Comparison of ENCODE assay signal across 1 cellular context in genomic region chr1:109239047-109239579, GRCh38.
TF ChIP-seq lines count a peak whose summit lies in the region.

No MANE protein-coding gene starts in this region.

TF ChIP-seq in HepG2, 621 proteins besides CTCF, POLR2A, EP300 and RAD21:
- TF ChIP-seq ZNF724P (CRISPR knock-in tag; IDR thresholded peaks at IDR 0.05; ENCODE audit: borderline replicate concordance), result 0 out of 2 replicates have a peak, but pooled peaks have one; percentile 32
- peak; percentile 15; the same call in 1 of the 2 replicates for TF ChIP-seq ZBTB33 (CRISPR knock-in tag; IDR thresholded peaks at IDR 0.05)
- TF ChIP-seq ZNF772 (CRISPR knock-in tag; IDR thresholded peaks at IDR 0.05), result no peak
- no peak for TF ChIP-seq ELK4 (CRISPR knock-in tag; IDR thresholded peaks at IDR 0.05; ENCODE audit: borderline replicate concordance)
- no peak for TF ChIP-seq ATAD3A (CRISPR knock-in tag; IDR thresholded peaks at IDR 0.05)
- no peak for TF ChIP-seq GPBP1L1 (CRISPR knock-in tag; IDR thresholded peaks at IDR 0.05)
- 0 out of 2 replicates have a peak, but pooled peaks have one; percentile 20 for TF ChIP-seq ARID4A (CRISPR knock-in tag; IDR thresholded peaks at IDR 0.05; ENCODE audit: borderline replicate concordance)
